Comparison of ENCODE assay signal across 1 cellular context in genomic region chr11:12377824-12378593, GRCh38.
TF ChIP-seq lines count a peak whose summit lies in the region.

No MANE protein-coding gene starts in this region.

TF ChIP-seq in HEK293, 187 proteins besides CTCF, POLR2A, EP300 and RAD21 (continued from another document):
- TF ChIP-seq ELK4 (IDR thresholded peaks at IDR 0.05; ENCODE audit: borderline replicate concordance, low read depth, low read length) (no peak), ZBTB17 (tag by site-specific recombination; IDR thresholded peaks at IDR 0.05) (no peak), ZBTB48 (tag by site-specific recombination; IDR thresholded peaks at IDR 0.05) (no peak), ZNF677 (tag by site-specific recombination; IDR thresholded peaks at IDR 0.05) (no peak), ZNF24 (tag by site-specific recombination; IDR thresholded peaks at IDR 0.05) (no peak), ZNF747 (tag by site-specific recombination; IDR thresholded peaks at IDR 0.05) (no peak), KLF17 (tag by site-specific recombination; IDR thresholded peaks at IDR 0.05) (no peak), PRDM6 (tag by site-specific recombination; IDR thresholded peaks at IDR 0.05) (no peak), ZBTB21 (tag by site-specific recombination; IDR thresholded peaks at IDR 0.05) (no peak), MZF1 (tag by site-specific recombination; IDR thresholded peaks at IDR 0.05; ENCODE audit: borderline replicate concordance) (no peak), ZNF837 (tag by site-specific recombination; IDR thresholded peaks at IDR 0.05) (no peak), ZNF140 (tag by site-specific recombination; IDR thresholded peaks at IDR 0.05) (no peak), ZNF513 (tag by site-specific recombination; IDR thresholded peaks at IDR 0.05) (no peak), ZNF2 (tag by site-specific recombination; IDR thresholded peaks at IDR 0.05) (no peak)
TF ChIP-seq in HEK293: peak in this region for 6.
